ENCODE assay signal across 8 cellular contexts in the genomic region with DNA sequence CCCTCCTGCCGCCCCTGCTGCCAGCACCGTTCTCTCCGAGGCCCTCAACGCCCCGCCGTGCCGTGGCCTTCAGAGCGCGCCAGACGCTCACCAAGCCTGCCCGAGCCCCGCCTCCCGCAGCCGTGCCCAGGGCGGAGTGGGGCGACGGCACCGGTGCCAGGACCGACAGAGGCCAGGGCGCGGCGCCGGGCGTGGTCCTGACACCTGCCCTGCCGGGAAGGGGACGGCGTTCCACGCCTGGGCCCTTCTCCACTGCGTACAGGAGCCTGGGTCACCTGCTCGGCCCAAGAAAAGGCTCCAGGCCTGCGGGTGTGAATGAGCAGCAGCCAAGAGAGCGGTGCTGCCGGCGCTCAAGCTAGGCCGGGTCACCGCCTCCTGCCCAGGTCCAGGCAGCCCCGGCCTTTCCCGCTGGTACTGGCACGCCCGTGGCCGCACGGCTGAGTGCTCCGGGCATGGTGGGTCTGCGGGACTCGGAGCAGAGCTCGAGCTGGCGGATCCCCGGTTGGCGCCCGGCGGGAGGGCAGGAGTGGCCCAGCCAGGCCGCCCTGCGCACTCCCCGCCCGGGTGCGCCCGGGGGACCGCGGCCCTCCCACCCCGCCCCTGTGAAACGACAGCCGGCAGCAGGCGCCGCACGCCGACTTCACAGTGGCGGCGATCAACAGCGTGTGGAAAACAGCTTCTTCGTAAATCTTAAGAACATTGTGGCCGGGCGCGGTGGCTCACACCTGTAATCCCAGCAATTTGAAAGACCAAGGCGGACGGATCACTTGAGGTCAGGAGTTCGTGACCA. TPM values are rescaled to one million over a fixed set of nuclear protein-coding genes. Genes with fewer than 3 reads are reported as not detected.
DNase-seq lines count a peak whose midpoint lies in the region; ATAC-seq and TF ChIP-seq lines count a peak whose summit lies in the region.

No MANE protein-coding gene starts in this region.

- H3K36me3 ChIP-seq in BLaER1 = no peaks in the 10 kb centered on the region
- H3K36me3 ChIP-seq in OCI-LY7 (ENCODE audit: insufficient read depth, low read length) = no peaks in the 10 kb centered on the region
- no peaks in the 10 kb centered on the region for H3K36me3 ChIP-seq in mucosa of descending colon (ENCODE audit: low read depth)

- H3K4me1 ChIP-seq in BLaER1 (peaks cover 42% of the 10 kb centered on the region), OCI-LY7 (ENCODE audit: insufficient read depth, low read length, poor library complexity, severe bottlenecking) (peaks cover 3% of the 10 kb centered on the region), mucosa of descending colon (ENCODE audit: low read depth) (peaks cover 34% of the 10 kb centered on the region)

- no peaks in the 10 kb centered on the region for H3K79me2 ChIP-seq in OCI-LY7 (ENCODE audit: insufficient read depth, low read depth, low read length)

- ATAC-seq in mucosa of descending colon (peak; percentile 88), GM18517 (IDR thresholded peaks at IDR 0.05; ENCODE audit: unreplicated experiment) (no peak), HG03280 (IDR thresholded peaks at IDR 0.05; ENCODE audit: unreplicated experiment) (no peak)

- TF ChIP-seq CTCF in OCI-LY7 (conservative IDR thresholded peaks at IDR 0.05; ENCODE audit: low read length) = no peak
- TF ChIP-seq CTCF in mucosa of descending colon (IDR thresholded peaks at IDR 0.05) = no peak

- POLR2A ChIA-PET in OCI-LY7 (lab: Charles Lee) = no interaction called here

- H2AFZ ChIP-seq in OCI-LY7 (ENCODE audit: low read length) = no peak overlapping the region

- H4K20me1 ChIP-seq in BLaER1 = peaks cover 49% of the 10 kb centered on the region
- H4K20me1 ChIP-seq in OCI-LY7 (ENCODE audit: insufficient read depth, low read length) = no peaks in the 10 kb centered on the region

- no peak overlapping the region for H3K27ac ChIP-seq in BLaER1
- no peak overlapping the region for H3K27ac ChIP-seq in OCI-LY7 (ENCODE audit: low read depth, low read length, poor library complexity, severe bottlenecking)

- H3K27me3 ChIP-seq in BLaER1 = peaks cover 73% of the 10 kb centered on the region

- intact Hi-C loops in OCI-LY7 (cut with micrococcal nuclease; ENCODE audit: unreplicated experiment) = no loop called here
- intact Hi-C loops in mucosa of descending colon (cut with DNase I, micrococcal nuclease) = no loop called here

- CTCF ChIA-PET in OCI-LY7 (lab: Charles Lee; ENCODE audit: unreplicated experiment) = no interaction called here

- H3K9ac ChIP-seq in BLaER1 = 0 out of 2 replicates have a peak overlapping the region, but pooled peaks have one; percentile 25

- H3K9me2 ChIP-seq in OCI-LY7 (ENCODE audit: insufficient read depth, low read length) = no peaks in the 10 kb centered on the region

- DNase-seq in OCI-LY7 (ENCODE audit: low spot score) (no peak), ecto neural progenitor cell (ENCODE audit: low spot score) (peak; percentile 60), mucosa of descending colon (peak; percentile 91 to 96 (median 93)), H4 (ENCODE audit: low spot score) (no peak), C1 segment of cervical spinal cord (lab: John Stamatoyannopoulos, UW) (no peak)

- H3K4me2 ChIP-seq in BLaER1 (peak overlapping the region; percentile 98), OCI-LY7 (ENCODE audit: low read length) (peak overlapping the region; percentile 86)

- H3K4me3 ChIP-seq in BLaER1 (peak overlapping the region; percentile 66), OCI-LY7 (ENCODE audit: low read depth, low read length, poor library complexity, severe bottlenecking) (no peak overlapping the region), mucosa of descending colon (peak overlapping the region; percentile 11)

- H3K9me3 ChIP-seq in BLaER1 (peaks cover 17% of the 10 kb centered on the region), OCI-LY7 (ENCODE audit: low read length) (peaks cover 7% of the 10 kb centered on the region; the same call in 1 of the 2 replicates), mucosa of descending colon (peaks cover 11% of the 10 kb centered on the region)

- no TSS peak for BruUV-seq in OCI-LY7 (replicated peaks; lab: Mats Ljungman, UMichigan)

RNA-seq across cellular contexts. Expression of gene OCA2, which starts 4.2 kb away (rescaled TPM):
- total RNA-seq in OCI-LY7 (2014; rRNA removed; shearing (Covaris generic)) = not detected in 2 replicates
- not detected in 2 replicates for total RNA-seq in OCI-LY7 (2022)
- total RNA-seq in mucosa of descending colon = under 1 TPM in 2 of 3 donors, not detected in 1; 0.22 to 0.32 TPM
- 0.12 TPM in 1 of 2 replicates, not detected in the other for total RNA-seq in H4 (2014; rRNA removed; shearing (Covaris generic))

Comparison
In these comparisons a context has a peak if more than half of its experiments do, and no peak if none do; other contexts are left out.
1. DNase-seq: peak in ecto neural progenitor cell (single experiment) and mucosa of descending colon (3 of 3); none in OCI-LY7 (single experiment), H4 (single experiment) and C1 segment of cervical spinal cord (0 of 14).